In the genomic region with DNA sequence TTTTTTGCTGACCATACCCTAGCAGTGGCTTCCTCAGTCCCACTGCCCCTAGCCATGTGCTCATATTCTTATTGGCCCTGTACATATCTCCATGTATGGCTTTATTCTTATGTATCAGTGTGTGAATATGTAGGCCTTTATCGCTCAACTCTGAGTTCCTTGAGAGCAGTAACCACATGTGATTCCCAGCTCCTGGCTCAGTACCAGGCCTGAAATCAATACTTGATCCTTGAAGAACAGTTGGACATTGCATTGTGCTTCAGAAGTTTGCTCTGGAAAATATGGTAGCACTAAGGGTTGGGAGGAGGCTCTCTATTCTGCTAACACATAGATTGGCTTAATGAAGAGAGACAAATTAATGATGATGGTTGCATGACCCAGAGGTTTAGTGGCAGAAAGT, we compare ENCODE assay signal across 34 cellular contexts.
"Had no signal": no experiment of that assay in that cellular context is flagged by ENCODE, and none has a peak within 500 bp of the region (broad histone marks: within the 10 kb centered on the region; RNA-seq: fewer than 3 reads in every experiment).

No MANE protein-coding gene starts in this region.

- H3K27ac ChIP-seq: KMS-11 had no signal

- H3K27me3 ChIP-seq: MG63 had no signal

- H3K36me3 ChIP-seq: MG63 had no signal

- H3K4me2 ChIP-seq: KMS-11 had no signal

- H3K9ac ChIP-seq: KMS-11 had no signal

- H3K9me3 ChIP-seq: MG63 had no signal

- DNase-seq: Karpas-422, Kasumi-1, KG1, MG63, MM.1S, MV-4-11, NCI-H1048, NCI-H1092, NCI-H1092 treated with DMSO at 0.1 percent for 48 hours, NCI-H1105, NCI-H1105 treated with DMSO at 0.1 percent for 48 hours, NCI-H1417, NCI-H1417 treated with DMSO at 0.1 percent for 48 hours, NCI-H1436 treated with DMSO at 0.1 percent for 48 hours, NCI-H146, NCI-H1694, NCI-H1694 treated with DMSO at 0.1 percent for 48 hours, NCI-H187, NCI-H187 treated with DMSO at 0.1 percent for 48 hours, NCI-H1930, NCI-H2029, NCI-H2029 treated with DMSO at 0.1 percent for 48 hours, NCI-H2081, NCI-H2081 treated with DMSO at 0.1 percent for 48 hours, NCI-H2107, NCI-H2171, NCI-H2171 treated with DMSO at 0.1 percent for 48 hours, NCI-H2227 treated with DMSO at 0.1 percent for 48 hours, NCI-H226, NCI-H345, NCI-H446, NCI-H446 treated with DMSO at 0.1 percent for 48 hours, NCI-H510A had no signal

- H3K4me3 ChIP-seq: MG63 had no signal
